ENCODE assay signal across 14 cellular contexts in genomic region chr4:65599335-65599734, GRCh38.
DNase-seq lines count a peak whose midpoint lies in the region; TF ChIP-seq lines count a peak whose summit lies in the region.
"Had no signal": no experiment of that assay in that cellular context is flagged by ENCODE, and none has a peak within 500 bp of the region (broad histone marks: within the 10 kb centered on the region; RNA-seq: fewer than 3 reads in every experiment).

No MANE protein-coding gene starts in this region.

- H3K9me3 Mint-ChIP-seq in osteocyte (ENCODE audit: unreplicated experiment) (no peaks in the 10 kb centered on the region), endothelial cell (ENCODE audit: unreplicated experiment) (no peaks in the 10 kb centered on the region)
- H3K9me3 Mint-ChIP-seq: H9 had no signal

- no peak overlapping the region for H3K4me3 ChIP-seq in choroid plexus epithelial cell (ENCODE audit: low read depth, low read length)
- H3K4me3 ChIP-seq: PC-9 had no signal

- H3K36me3 Mint-ChIP-seq in osteocyte (ENCODE audit: unreplicated experiment) = peaks cover 47% of the 10 kb centered on the region
- H3K36me3 Mint-ChIP-seq in endothelial cell (ENCODE audit: low read depth, unreplicated experiment) = no peaks in the 10 kb centered on the region
- H3K36me3 Mint-ChIP-seq: CD8-positive, alpha-beta T cell had no signal

- CTCF ChIA-PET in RWPE1 (lab: Yijun Ruan, JAX) = no interaction called here

- H3K4me3 Mint-ChIP-seq in osteocyte (ENCODE audit: unreplicated experiment) (no peak overlapping the region), endothelial cell (ENCODE audit: unreplicated experiment) (no peak overlapping the region)
- H3K4me3 Mint-ChIP-seq: CD8-positive, alpha-beta T cell; H9 had no signal

- H3K27ac Mint-ChIP-seq in osteocyte (ENCODE audit: unreplicated experiment) (peak overlapping the region; percentile 15), endothelial cell (ENCODE audit: unreplicated experiment) (no peak overlapping the region)
- H3K27ac Mint-ChIP-seq: CD8-positive, alpha-beta T cell; H9 had no signal

- TF ChIP-seq CTCF in RWPE1 (conservative IDR thresholded peaks at IDR 0.05; ENCODE audit: low read depth) (no peak), choroid plexus epithelial cell (conservative IDR thresholded peaks at IDR 0.05; ENCODE audit: low read depth, low read length) (no peak), osteocyte (IDR thresholded peaks at IDR 0.05) (no peak), endothelial cell (IDR thresholded peaks at IDR 0.05; ENCODE audit: unreplicated experiment) (no peak)

- H3K4me1 Mint-ChIP-seq in osteocyte (ENCODE audit: unreplicated experiment) (peaks cover 68% of the 10 kb centered on the region), endothelial cell (ENCODE audit: unreplicated experiment) (no peaks in the 10 kb centered on the region)
- H3K4me1 Mint-ChIP-seq: H9 had no signal

- no peak overlapping the region for H3K27ac ChIP-seq in RWPE1
- H3K27ac ChIP-seq: PC-9 had no signal

- H3K27me3 Mint-ChIP-seq in osteocyte (ENCODE audit: unreplicated experiment) = no peaks in the 10 kb centered on the region
- peaks cover 1% of the 10 kb centered on the region for H3K27me3 Mint-ChIP-seq in endothelial cell (ENCODE audit: unreplicated experiment)

- peak; percentile 39 for DNase-seq in EL
- peak; percentile 6 for DNase-seq in RWPE1 (ENCODE audit: low spot score)
- peak; percentile 15 for DNase-seq in choroid plexus epithelial cell (ENCODE audit: low read depth)
- no peak for DNase-seq in osteocyte (ENCODE audit: extremely low spot score, unreplicated experiment)
- DNase-seq in endothelial cell (ENCODE audit: low spot score) = no peak
- no peak for DNase-seq in NCI-H748 treated with DMSO at 0.1 percent for 48 hours (lab: John Stamatoyannopoulos, UW)
- DNase-seq in NOMO-1 (lab: John Stamatoyannopoulos, UW; ENCODE audit: unreplicated experiment in 2 of 2) = no peak
- no peak for DNase-seq in NCI-H526 treated with DMSO at 0.1 percent for 48 hours (lab: John Stamatoyannopoulos, UW)
- DNase-seq: CD8-positive, alpha-beta T cell; H9; NCI-H1436 treated with DMSO at 0.1 percent for 48 hours; NCI-H2081; NCI-H524 treated with DMSO at 0.1 percent for 48 hours; PC-9 had no signal

- POLR2A ChIA-PET in RWPE1 (lab: Yijun Ruan, JAX; ENCODE audit: low non-redundant PET) = no interaction called here

Comparison
In these comparisons a context has a peak if more than half of its experiments do, and no peak if none do; other contexts are left out.
1. DNase-seq: peak in EL (single experiment), RWPE1 (single experiment) and choroid plexus epithelial cell (single experiment); none in osteocyte (single experiment), endothelial cell (single experiment), NCI-H748 treated with DMSO at 0.1 percent for 48 hours (single experiment), NOMO-1 (0 of 2) and NCI-H526 treated with DMSO at 0.1 percent for 48 hours (single experiment).